ENCODE assay signal across 16 cellular contexts in the genomic region with DNA sequence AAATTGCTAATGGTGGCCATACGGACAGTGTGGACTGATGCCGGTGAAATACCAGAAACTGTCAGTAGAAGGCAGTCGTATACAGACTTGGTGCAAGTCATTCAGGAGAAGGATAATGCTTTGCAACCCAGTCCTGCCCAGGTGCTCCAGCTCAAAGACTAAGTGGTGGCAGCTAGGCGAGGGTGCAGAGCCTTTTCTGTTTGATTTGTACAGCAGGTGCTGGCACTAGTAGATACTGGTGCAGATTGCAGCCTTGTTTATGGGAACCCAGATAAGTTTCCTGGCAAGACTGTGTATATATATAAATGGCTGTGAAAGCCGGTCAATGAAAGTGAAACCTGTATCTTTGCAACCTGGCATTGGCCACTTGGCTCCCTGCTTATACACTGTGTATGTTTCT.
DNase-seq lines count a peak whose midpoint lies in the region; ATAC-seq and TF ChIP-seq lines count a peak whose summit lies in the region.
"Had no signal": no experiment of that assay in that cellular context is flagged by ENCODE, and none has a peak within 500 bp of the region (broad histone marks: within the 10 kb centered on the region; RNA-seq: fewer than 3 reads in every experiment).

No MANE protein-coding gene starts in this region.

- H3K79me2 ChIP-seq in MM.1S (ENCODE audit: low read length) (no peaks in the 10 kb centered on the region), osteoblast (ENCODE audit: insufficient read depth, low read length) (no peaks in the 10 kb centered on the region)

- peaks cover 23% of the 10 kb centered on the region for H3K36me3 Mint-ChIP-seq in WTC11
- no peaks in the 10 kb centered on the region for H3K36me3 Mint-ChIP-seq in T-helper 2 cell treated with Interferon-gamma antibody and Interleukin-4, amounts not matched to agents 5 μg/mL and 100 μg/mL, for 36 hours (ENCODE audit: low read depth)

- no peaks in the 10 kb centered on the region for H3K27me3 ChIP-seq in MM.1S (replicated peaks; ENCODE audit: insufficient read depth, low read length)
- no peaks in the 10 kb centered on the region for H3K27me3 ChIP-seq in osteoblast (ENCODE audit: insufficient read depth, low read length)
- H3K27me3 ChIP-seq: BE2C had no signal

- no peaks in the 10 kb centered on the region for H3K4me1 Mint-ChIP-seq in WTC11
- no peaks in the 10 kb centered on the region for H3K4me1 Mint-ChIP-seq in T-helper 2 cell treated with Interferon-gamma antibody and Interleukin-4, amounts not matched to agents 5 μg/mL and 100 μg/mL, for 36 hours (ENCODE audit: low read depth)
- H3K4me1 Mint-ChIP-seq: H9 had no signal

- peaks cover 11% of the 10 kb centered on the region; the same call in 1 of the 2 replicates for H3F3A ChIP-seq in MM.1S (ENCODE audit: insufficient read depth, low read length)

- H4K20me1 ChIP-seq in MM.1S (ENCODE audit: insufficient read depth, low read length) (no peaks in the 10 kb centered on the region), osteoblast (ENCODE audit: insufficient read depth, low read length) (no peaks in the 10 kb centered on the region)

- H3K4me1 ChIP-seq in MM.1S (ENCODE audit: low read length) (peaks cover 12% of the 10 kb centered on the region; the same call in 1 of the 2 replicates), osteoblast (ENCODE audit: insufficient read depth, low read length) (no peaks in the 10 kb centered on the region)
- H3K4me1 ChIP-seq: BE2C had no signal

- no peaks in the 10 kb centered on the region for H3K9me2 ChIP-seq in MM.1S (replicated peaks; ENCODE audit: insufficient read depth, low read length)

- POLR2A ChIA-PET in WTC11 (lab: Charles Lee): no interaction called here

- CTCF ChIA-PET in WTC11 (lab: Charles Lee): interaction anchor here (0.8 kb wide), 1 partner anchor 49 kb away, joined by 3 read pairs; no protein-coding TSS in a partner anchor

- DNase-seq in COLO668 (lab: John Stamatoyannopoulos, UW; ENCODE audit: unreplicated experiment): peak; percentile 31
- DNase-seq in MM.1S: peak; percentile 75
- peak; percentile 93 for DNase-seq in SHP77 treated with DMSO at 0.1 percent for 48 hours (lab: John Stamatoyannopoulos, UW)
- DNase-seq in osteoblast (ENCODE audit: insufficient read length, low spot score, missing footprints): no peak
- no peak for DNase-seq in WTC11 (ENCODE audit: low spot score)
- DNase-seq in T-helper 2 cell treated with Interferon-gamma antibody and Interleukin-4, amounts not matched to agents 5 μg/mL and 100 μg/mL, for 36 hours (ENCODE audit: low spot score): no peak
- no peak for DNase-seq in NCI-H187 (lab: John Stamatoyannopoulos, UW)
- DNase-seq in DMS 273 (lab: John Stamatoyannopoulos, UW; ENCODE audit: unreplicated experiment): no peak
- DNase-seq: BE2C; CD4-positive, alpha-beta T cell; H9; NCI-H1105; NCI-H2107; NCI-H524 treated with DMSO at 0.1 percent for 48 hours had no signal

- H2AFZ ChIP-seq in MM.1S (ENCODE audit: low read length): peak overlapping the region; percentile 64
- no peak overlapping the region for H2AFZ ChIP-seq in osteoblast (ENCODE audit: low read length)

- H3K27ac ChIP-seq in MM.1S (ENCODE audit: low read length) (peak overlapping the region; percentile 13; the same call in 1 of the 2 replicates), osteoblast (ENCODE audit: low read depth, low read length) (no peak overlapping the region)
- H3K27ac ChIP-seq: SK-N-MC had no signal

- peaks cover 42% of the 10 kb centered on the region for H3K9me3 Mint-ChIP-seq in WTC11
- H3K9me3 Mint-ChIP-seq in T-helper 2 cell treated with Interferon-gamma antibody and Interleukin-4, amounts not matched to agents 5 μg/mL and 100 μg/mL, for 36 hours: peaks cover 44% of the 10 kb centered on the region

- no peak overlapping the region for H3K9ac ChIP-seq in MM.1S (ENCODE audit: low read length)

- ATAC-seq in WTC11: no peak
- ATAC-seq: Panc1 had no signal

- no peaks in the 10 kb centered on the region for H3K9me3 ChIP-seq in MM.1S (replicated peaks; ENCODE audit: insufficient read depth, low read length)
- no peaks in the 10 kb centered on the region for H3K9me3 ChIP-seq in osteoblast (ENCODE audit: low read depth, low read length)
- H3K9me3 ChIP-seq: BE2C had no signal

- peak overlapping the region; percentile 32; the same call in 1 of the 2 replicates for H3K4me3 ChIP-seq in MM.1S (ENCODE audit: low read length)
- H3K4me3 ChIP-seq in osteoblast (ENCODE audit: insufficient read depth, low read length): no peak overlapping the region
- H3K4me3 ChIP-seq: SK-N-MC had no signal

- H3K27ac Mint-ChIP-seq in WTC11: no peak overlapping the region
- no peak overlapping the region for H3K27ac Mint-ChIP-seq in T-helper 2 cell treated with Interferon-gamma antibody and Interleukin-4, amounts not matched to agents 5 μg/mL and 100 μg/mL, for 36 hours
- H3K27ac Mint-ChIP-seq: CD4-positive, alpha-beta T cell had no signal

- H3K4me2 ChIP-seq in MM.1S (ENCODE audit: low read depth, low read length) (peak overlapping the region; percentile 56), osteoblast (ENCODE audit: insufficient read depth, low read length) (no peak overlapping the region)

- H3K4me3 Mint-ChIP-seq in WTC11: no peak overlapping the region
- no peak overlapping the region for H3K4me3 Mint-ChIP-seq in T-helper 2 cell treated with Interferon-gamma antibody and Interleukin-4, amounts not matched to agents 5 μg/mL and 100 μg/mL, for 36 hours
- H3K4me3 Mint-ChIP-seq: CD4-positive, alpha-beta T cell; H9 had no signal

- TF ChIP-seq CTCF in MM.1S (IDR thresholded peaks at IDR 0.05; ENCODE audit: low read length) (peak; percentile 64), osteoblast (IDR thresholded peaks at IDR 0.05; ENCODE audit: extremely low read depth, low read depth, low read length) (peak; percentile 24), WTC11 (IDR thresholded peaks at IDR 0.05) (no peak)

- H3K27me3 Mint-ChIP-seq in WTC11 (ENCODE audit: low read depth): no peaks in the 10 kb centered on the region
- no peaks in the 10 kb centered on the region for H3K27me3 Mint-ChIP-seq in T-helper 2 cell treated with Interferon-gamma antibody and Interleukin-4, amounts not matched to agents 5 μg/mL and 100 μg/mL, for 36 hours (ENCODE audit: low read depth)
- H3K27me3 Mint-ChIP-seq: CD4-positive, alpha-beta T cell had no signal

- no peaks in the 10 kb centered on the region for H3K36me3 ChIP-seq in MM.1S (replicated peaks; ENCODE audit: insufficient read depth, low read length)
- H3K36me3 ChIP-seq in osteoblast (ENCODE audit: insufficient read depth, low read length): no peaks in the 10 kb centered on the region
- H3K36me3 ChIP-seq: BE2C had no signal

TF ChIP-seq in WTC11, 78 proteins besides CTCF, POLR2A, EP300 and RAD21 (continues in another document):
- TF ChIP-seq, protein P1, sequence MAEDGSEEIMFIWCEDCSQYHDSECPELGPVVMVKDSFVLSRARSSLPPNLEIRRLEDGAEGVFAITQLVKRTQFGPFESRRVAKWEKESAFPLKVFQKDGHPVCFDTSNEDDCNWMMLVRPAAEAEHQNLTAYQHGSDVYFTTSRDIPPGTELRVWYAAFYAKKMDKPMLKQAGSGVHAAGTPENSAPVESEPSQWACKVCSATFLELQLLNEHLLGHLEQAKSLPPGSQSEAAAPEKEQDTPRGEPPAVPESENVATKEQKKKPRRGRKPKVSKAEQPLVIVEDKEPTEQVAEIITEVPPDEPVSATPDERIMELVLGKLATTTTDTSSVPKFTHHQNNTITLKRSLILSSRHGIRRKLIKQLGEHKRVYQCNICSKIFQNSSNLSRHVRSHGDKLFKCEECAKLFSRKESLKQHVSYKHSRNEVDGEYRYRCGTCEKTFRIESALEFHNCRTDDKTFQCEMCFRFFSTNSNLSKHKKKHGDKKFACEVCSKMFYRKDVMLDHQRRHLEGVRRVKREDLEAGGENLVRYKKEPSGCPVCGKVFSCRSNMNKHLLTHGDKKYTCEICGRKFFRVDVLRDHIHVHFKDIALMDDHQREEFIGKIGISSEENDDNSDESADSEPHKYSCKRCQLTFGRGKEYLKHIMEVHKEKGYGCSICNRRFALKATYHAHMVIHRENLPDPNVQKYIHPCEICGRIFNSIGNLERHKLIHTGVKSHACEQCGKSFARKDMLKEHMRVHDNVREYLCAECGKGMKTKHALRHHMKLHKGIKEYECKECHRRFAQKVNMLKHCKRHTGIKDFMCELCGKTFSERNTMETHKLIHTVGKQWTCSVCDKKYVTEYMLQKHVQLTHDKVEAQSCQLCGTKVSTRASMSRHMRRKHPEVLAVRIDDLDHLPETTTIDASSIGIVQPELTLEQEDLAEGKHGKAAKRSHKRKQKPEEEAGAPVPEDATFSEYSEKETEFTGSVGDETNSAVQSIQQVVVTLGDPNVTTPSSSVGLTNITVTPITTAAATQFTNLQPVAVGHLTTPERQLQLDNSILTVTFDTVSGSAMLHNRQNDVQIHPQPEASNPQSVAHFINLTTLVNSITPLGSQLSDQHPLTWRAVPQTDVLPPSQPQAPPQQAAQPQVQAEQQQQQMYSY (CRISPR knock-in tag; IDR thresholded peaks at IDR 0.05): no peak
- no peak for TF ChIP-seq GTF2I (CRISPR knock-in tag; conservative IDR thresholded peaks at IDR 0.05)
- TF ChIP-seq, protein P2, sequence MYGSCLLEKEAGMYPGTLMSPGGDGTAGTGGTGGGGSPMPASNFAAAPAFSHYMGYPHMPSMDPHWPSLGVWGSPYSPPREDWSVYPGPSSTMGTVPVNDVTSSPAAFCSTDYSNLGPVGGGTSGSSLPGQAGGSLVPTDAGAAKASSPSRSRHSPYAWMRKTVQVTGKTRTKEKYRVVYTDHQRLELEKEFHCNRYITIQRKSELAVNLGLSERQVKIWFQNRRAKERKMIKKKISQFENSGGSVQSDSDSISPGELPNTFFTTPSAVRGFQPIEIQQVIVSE (CRISPR knock-in tag; IDR thresholded peaks at IDR 0.05; ENCODE audit: borderline replicate concordance): no peak
- TF ChIP-seq, protein P3, sequence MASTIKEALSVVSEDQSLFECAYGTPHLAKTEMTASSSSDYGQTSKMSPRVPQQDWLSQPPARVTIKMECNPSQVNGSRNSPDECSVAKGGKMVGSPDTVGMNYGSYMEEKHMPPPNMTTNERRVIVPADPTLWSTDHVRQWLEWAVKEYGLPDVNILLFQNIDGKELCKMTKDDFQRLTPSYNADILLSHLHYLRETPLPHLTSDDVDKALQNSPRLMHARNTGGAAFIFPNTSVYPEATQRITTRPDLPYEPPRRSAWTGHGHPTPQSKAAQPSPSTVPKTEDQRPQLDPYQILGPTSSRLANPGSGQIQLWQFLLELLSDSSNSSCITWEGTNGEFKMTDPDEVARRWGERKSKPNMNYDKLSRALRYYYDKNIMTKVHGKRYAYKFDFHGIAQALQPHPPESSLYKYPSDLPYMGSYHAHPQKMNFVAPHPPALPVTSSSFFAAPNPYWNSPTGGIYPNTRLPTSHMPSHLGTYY (CRISPR knock-in tag; IDR thresholded peaks at IDR 0.05): no peak
- TF ChIP-seq, protein P4, sequence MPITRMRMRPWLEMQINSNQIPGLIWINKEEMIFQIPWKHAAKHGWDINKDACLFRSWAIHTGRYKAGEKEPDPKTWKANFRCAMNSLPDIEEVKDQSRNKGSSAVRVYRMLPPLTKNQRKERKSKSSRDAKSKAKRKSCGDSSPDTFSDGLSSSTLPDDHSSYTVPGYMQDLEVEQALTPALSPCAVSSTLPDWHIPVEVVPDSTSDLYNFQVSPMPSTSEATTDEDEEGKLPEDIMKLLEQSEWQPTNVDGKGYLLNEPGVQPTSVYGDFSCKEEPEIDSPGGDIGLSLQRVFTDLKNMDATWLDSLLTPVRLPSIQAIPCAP (CRISPR knock-in tag; IDR thresholded peaks at IDR 0.05): no peak
- no peak for TF ChIP-seq OVOL2 (CRISPR knock-in tag; IDR thresholded peaks at IDR 0.05; ENCODE audit: borderline replicate concordance)

Comparison
In these comparisons a context has a peak if more than half of its experiments do, and no peak if none do; other contexts are left out.
1. DNase-seq: peak in COLO668 (single experiment), MM.1S (single experiment) and SHP77 treated with DMSO at 0.1 percent for 48 hours (single experiment); none in osteoblast (single experiment), WTC11 (single experiment), T-helper 2 cell treated with Interferon-gamma antibody and Interleukin-4, amounts not matched to agents 5 μg/mL and 100 μg/mL, for 36 hours (single experiment), NCI-H187 (0 of 2) and DMS 273 (single experiment).